Comparison of ENCODE assay signal across 11 cellular contexts in genomic region chr3:172517859-172518466, GRCh38. TPM values are rescaled to one million over a fixed set of nuclear protein-coding genes. Genes with fewer than 3 reads are reported as not detected.
A peak's percentile ranks its signal among the peaks of the same experiment; 100 is the strongest.
DNase-seq lines count a peak whose midpoint lies in the region; ATAC-seq and TF ChIP-seq lines count a peak whose summit lies in the region.
"Had no signal": no experiment of that assay in that cellular context is flagged by ENCODE, and none has a peak within 500 bp of the region (broad histone marks: within the 10 kb centered on the region; RNA-seq: fewer than 3 reads in every experiment).

No MANE protein-coding gene starts in this region.

- no peak overlapping the region for H3K9ac ChIP-seq in mucosa of rectum (ENCODE audit: low read depth in 1 of 2, low read length in 2 of 2)

- ATAC-seq in omental fat pad (ENCODE audit: low FRiP score): no peak

- H3K9me3 ChIP-seq in mucosa of rectum (ENCODE audit: control insufficient read depth in 2 of 2, low read length in 2 of 2): no peaks in the 10 kb centered on the region
- H3K9me3 ChIP-seq in thymus (ENCODE audit: control insufficient read depth): no peaks in the 10 kb centered on the region

- H3K4me3 ChIP-seq in mucosa of rectum (ENCODE audit: low read length in 2 of 2) (peak overlapping the region; percentile 5 to 24), thymus (ENCODE audit: low read length) (no peak overlapping the region)

- CTCF ChIA-PET in activated naive CD4-positive, alpha-beta T cell treated with anti-CD3 and anti-CD28 coated beads for 36 hours (lab: Charles Lee): interaction anchor here (1.2 to 9.9 kb wide), 5 partner anchors 12 to 76 kb away, joined by 3 to 122 read pairs (median 7); no protein-coding TSS in a partner anchor

- H3K4me1 Mint-ChIP-seq in activated naive CD4-positive, alpha-beta T cell treated with anti-CD3 and anti-CD28 coated beads for 36 hours (ENCODE audit: low read depth): peaks cover 69% of the 10 kb centered on the region

- TF ChIP-seq CTCF in omental fat pad (IDR thresholded peaks at IDR 0.05): no peak

- H3K27me3 ChIP-seq in mucosa of rectum (ENCODE audit: control insufficient read depth in 2 of 2, insufficient read depth in 2 of 2, low read length in 2 of 2): no peaks in the 10 kb centered on the region
- no peaks in the 10 kb centered on the region for H3K27me3 ChIP-seq in thymus (ENCODE audit: control insufficient read depth, insufficient read depth)

- peak; percentile 56 for DNase-seq in activated T-cell treated with anti-CD3 and anti-CD28 coated beads for 24 hours (ENCODE audit: low read depth)
- DNase-seq in activated T-cell treated with anti-CD3 and anti-CD28 coated beads, Interleukin-2, amount 50 U/mL, for 1 hour: no peak
- DNase-seq in activated naive CD4-positive, alpha-beta T cell treated with anti-CD3 and anti-CD28 coated beads for 36 hours: peak; percentile 82
- no peak for DNase-seq in NCI-H526 treated with DMSO at 0.1 percent for 48 hours (lab: John Stamatoyannopoulos, UW)
- DNase-seq in HT-29 (ENCODE audit: low spot score): no peak
- DNase-seq in omental fat pad (ENCODE audit: low spot score): no peak
- DNase-seq: hippocampal formation, NCI-H1105 treated with DMSO at 0.1 percent for 48 hours had no signal

- 67% methylated on average over 8 of the region's 8 CpGs for WGBS in thymus

- H3K4me1 ChIP-seq in mucosa of rectum (ENCODE audit: control insufficient read depth in 2 of 2, insufficient read depth in 2 of 2, low read length in 2 of 2) (peaks cover 37 to 65% of the 10 kb centered on the region in 2 donors), thymus (ENCODE audit: control insufficient read depth, insufficient read depth, low read length) (peaks cover 13% of the 10 kb centered on the region)

- H3K4me3 Mint-ChIP-seq in activated naive CD4-positive, alpha-beta T cell treated with anti-CD3 and anti-CD28 coated beads for 36 hours: peak overlapping the region; percentile 70

- H3K27me3 Mint-ChIP-seq in activated naive CD4-positive, alpha-beta T cell treated with anti-CD3 and anti-CD28 coated beads for 36 hours (ENCODE audit: low read depth): no peaks in the 10 kb centered on the region

- peaks cover 72% of the 10 kb centered on the region for H3K36me3 Mint-ChIP-seq in activated naive CD4-positive, alpha-beta T cell treated with anti-CD3 and anti-CD28 coated beads for 36 hours (ENCODE audit: low read depth)

- intact Hi-C loops in activated naive CD4-positive, alpha-beta T cell treated with anti-CD3 and anti-CD28 coated beads for 36 hours (cut with micrococcal nuclease): loop anchor here (1.0 to 2.0 kb wide), 8 partner anchors 12 to 671 kb away; no protein-coding TSS in a partner anchor

- H3K27ac Mint-ChIP-seq in activated naive CD4-positive, alpha-beta T cell treated with anti-CD3 and anti-CD28 coated beads for 36 hours: peak overlapping the region; percentile 94

- no peaks in the 10 kb centered on the region for H3K9me3 Mint-ChIP-seq in activated naive CD4-positive, alpha-beta T cell treated with anti-CD3 and anti-CD28 coated beads for 36 hours

- H3K36me3 ChIP-seq in mucosa of rectum (ENCODE audit: control insufficient read depth in 2 of 2, insufficient read depth in 2 of 2, low read length in 2 of 2): peaks cover 17 to 25% of the 10 kb centered on the region in 2 donors
- no peaks in the 10 kb centered on the region for H3K36me3 ChIP-seq in thymus (ENCODE audit: control insufficient read depth, insufficient read depth)

- H3K27ac ChIP-seq in mucosa of rectum (ENCODE audit: low read depth in 2 of 2, low read length in 2 of 2) (peak overlapping the region; percentile 28 to 54), thymus (ENCODE audit: low read depth) (peak overlapping the region; percentile 20)

RNA-seq across cellular contexts. Expression of gene TNFSF10, which starts 5.3 kb away (rescaled TPM):
- total RNA-seq in activated naive CD4-positive, alpha-beta T cell treated with anti-CD3 and anti-CD28 coated beads for 36 hours: 10 to 100 TPM; 31.8 to 32.7 TPM
- 38.4 TPM for polyA plus RNA-seq in thymus
- total RNA-seq in HT-29 (2014; rRNA removed; shearing (Covaris generic)): 14.8 and 14.9 TPM in 2 replicates
- total RNA-seq in omental fat pad: 100 to 1,000 TPM in 2 of 4 donors, 10 to 100 TPM in 2; 23.8 to 220 (median 121) TPM
- total RNA-seq: SK-MEL-5 had no signal

Comparison
In these comparisons a context has a peak if more than half of its experiments do, and no peak if none do; other contexts are left out.
1. DNase-seq: peak in activated T-cell treated with anti-CD3 and anti-CD28 coated beads for 24 hours (single experiment) and activated naive CD4-positive, alpha-beta T cell treated with anti-CD3 and anti-CD28 coated beads for 36 hours (single experiment); none in activated T-cell treated with anti-CD3 and anti-CD28 coated beads, Interleukin-2, amount 50 U/mL, for 1 hour (single experiment), NCI-H526 treated with DMSO at 0.1 percent for 48 hours (single experiment), HT-29 (single experiment) and omental fat pad (single experiment).